ENCODE assay signal across 21 cellular contexts in genomic region chr6:24324617-24325016, GRCh38. TPM values are rescaled to one million over a fixed set of nuclear protein-coding genes. Genes with fewer than 3 reads are reported as not detected.
"Had no signal": no experiment of that assay in that cellular context is flagged by ENCODE, and none has a peak within 500 bp of the region (broad histone marks: within the 10 kb centered on the region; RNA-seq: fewer than 3 reads in every experiment).

No MANE protein-coding gene starts in this region.

- H3K36me3 Mint-ChIP-seq: memory B cell; naive thymus-derived CD4-positive, alpha-beta T cell had no signal

- H3K4me3 ChIP-seq: colonic mucosa, gastrocnemius medialis, heart right ventricle, left ventricle myocardium inferior, lower lobe of right lung, smooth muscle cell, upper lobe of left lung, uterus had no signal

- H3K4me1 ChIP-seq: colonic mucosa, gastrocnemius medialis, heart right ventricle, left ventricle myocardium inferior, lower lobe of right lung, upper lobe of left lung, uterus had no signal

- H3K27ac Mint-ChIP-seq: endodermal cell; memory B cell; naive thymus-derived CD4-positive, alpha-beta T cell had no signal

- H3K4me2 ChIP-seq: smooth muscle cell had no signal

- DNase-seq: colonic mucosa; dermis blood vessel endothelial cell; effector CD4-positive, alpha-beta T cell; endodermal cell; erythroblast; gastrocnemius medialis; heart right ventricle; islet precursor cell; left ventricle myocardium inferior; lower lobe of right lung; naive thymus-derived CD4-positive, alpha-beta T cell; posterior cingulate gyrus; right cardiac atrium; stimulated activated CD4-positive, alpha-beta T cell treated with anti-CD3 and anti-CD28 coated beads, Interleukin-2, amount 100 ng/mL, for 48 hours; stimulated activated naive CD4-positive, alpha-beta T cell treated with Interleukin-2 at 50 U/mL for 16 hours; upper lobe of left lung; uterus had no signal

- H3K9me3 Mint-ChIP-seq: endodermal cell, memory B cell had no signal

- H3K9me3 ChIP-seq: colonic mucosa, gastrocnemius medialis, heart right ventricle, left ventricle myocardium inferior, lower lobe of right lung, neutrophil, upper lobe of left lung, uterus had no signal

- H3K27ac ChIP-seq: colonic mucosa, gastrocnemius medialis, heart right ventricle, left ventricle myocardium inferior, lower lobe of right lung, neutrophil, upper lobe of left lung, uterus had no signal

- H3K27me3 ChIP-seq: colonic mucosa, gastrocnemius medialis, neutrophil, upper lobe of left lung, uterus had no signal

- FAIRE-seq: endothelial cell of umbilical vein had no signal

- ATAC-seq: gastrocnemius medialis; heart right ventricle; lower lobe of right lung; naive thymus-derived CD4-positive, alpha-beta T cell; right cardiac atrium had no signal

- H3K4me1 Mint-ChIP-seq: memory B cell; naive thymus-derived CD4-positive, alpha-beta T cell had no signal

- H3K36me3 ChIP-seq: colonic mucosa, gastrocnemius medialis, heart right ventricle, left ventricle myocardium inferior, lower lobe of right lung, neutrophil, upper lobe of left lung, uterus had no signal

- H3K4me3 Mint-ChIP-seq: endodermal cell; memory B cell; naive thymus-derived CD4-positive, alpha-beta T cell had no signal

RNA-seq across cellular contexts. Expression of gene DCDC2, which starts 33.2 kb away (rescaled TPM):
- total RNA-seq: endothelial cell of umbilical vein, left ventricle myocardium inferior, right cardiac atrium, smooth muscle cell had no signal
- polyA plus RNA-seq: endothelial cell of umbilical vein; heart right ventricle; naive thymus-derived CD4-positive, alpha-beta T cell; right cardiac atrium; smooth muscle cell had no signal
